Comparison of ENCODE assay signal across 25 cellular contexts in genomic region chr14:45198551-45198950, GRCh38. TPM values are rescaled to one million over a fixed set of nuclear protein-coding genes. Genes with fewer than 3 reads are reported as not detected.
DNase-seq lines count a peak whose midpoint lies in the region; ATAC-seq, FAIRE-seq and TF ChIP-seq lines count a peak whose summit lies in the region.
"Had no signal": no experiment of that assay in that cellular context is flagged by ENCODE, and none has a peak within 500 bp of the region (broad histone marks: within the 10 kb centered on the region; RNA-seq: fewer than 3 reads in every experiment).

No MANE protein-coding gene starts in this region.

- H3K9me2 ChIP-seq in SK-N-SH = no peaks in the 10 kb centered on the region

- no peak for FAIRE-seq in urothelium cell line (lab: Jason Lieb, UNC)
- FAIRE-seq: colon, GM12892 had no signal

- no peaks in the 10 kb centered on the region; a peak in 1 of 4 replicates for H3K4me1 ChIP-seq in SK-N-SH (ENCODE audit: control insufficient read depth in 1 of 2, insufficient read depth in 2 of 2, low read depth in 1 of 2, low read length in 1 of 2)
- H3K4me1 ChIP-seq: BLaER1 treated with 17β-estradiol and CSF1 and Interleukin-3, amounts not matched to agents 10 nM and 100 nM; gastrocnemius medialis; spleen had no signal

- no peaks in the 10 kb centered on the region for H3K36me3 ChIP-seq in SK-N-SH (replicated peaks in 1 of 2; ENCODE audit: control insufficient read depth in 1 of 2, insufficient read depth in 2 of 2, low read length in 1 of 2)
- H3K36me3 ChIP-seq: gastrocnemius medialis had no signal

- TF ChIP-seq CTCF in SK-N-SH (IDR thresholded peaks at IDR 0.05) (no peak), fibroblast of pulmonary artery (IDR thresholded peaks at IDR 0.05; ENCODE audit: low read length, missing control alignments) (no peak)

- H4K20me1 ChIP-seq in SK-N-SH (ENCODE audit: insufficient read depth) = no peaks in the 10 kb centered on the region

- no peaks in the 10 kb centered on the region for H3K79me2 ChIP-seq in SK-N-SH (ENCODE audit: insufficient read depth)

- H3K4me2 ChIP-seq in SK-N-SH = no peak overlapping the region
- H3K4me2 ChIP-seq: BLaER1 treated with 17β-estradiol and CSF1 and Interleukin-3, amounts not matched to agents 10 nM and 100 nM had no signal

- H3K27me3 ChIP-seq in SK-N-SH (ENCODE audit: insufficient read depth) = no peaks in the 10 kb centered on the region
- H3K27me3 ChIP-seq: BLaER1 treated with 17β-estradiol and CSF1 and Interleukin-3, amounts not matched to agents 10 nM and 100 nM; gastrocnemius medialis; spleen had no signal

- H2AFZ ChIP-seq in SK-N-SH (ENCODE audit: low read depth) = no peak overlapping the region

- H3K9ac ChIP-seq in SK-N-SH = no peak overlapping the region
- H3K9ac ChIP-seq: BLaER1 treated with 17β-estradiol and CSF1 and Interleukin-3, amounts not matched to agents 10 nM and 100 nM had no signal

- TF ChIP-seq EP300 in SK-N-SH (IDR thresholded peaks at IDR 0.05; ENCODE audit: borderline replicate concordance in 1 of 2, low read depth in 1 of 2, low read length in 1 of 2) = no peak

- no peaks in the 10 kb centered on the region for H3K9me3 ChIP-seq in SK-N-SH
- H3K9me3 ChIP-seq: BLaER1 treated with 17β-estradiol and CSF1 and Interleukin-3, amounts not matched to agents 10 nM and 100 nM; gastrocnemius medialis; spleen had no signal

- no peak for TF ChIP-seq RAD21 in SK-N-SH (IDR thresholded peaks at IDR 0.05; ENCODE audit: low read length)

- no peaks in the 10 kb centered on the region for H3F3A ChIP-seq in SK-N-SH (replicated peaks; ENCODE audit: insufficient read depth)

- ATAC-seq in SK-N-SH treated with all-trans-retinoic acid at 6 μM for 48 hours (peak; percentile 42; the same call in 2 of the 3 replicates), HG02970 (IDR thresholded peaks at IDR 0.05; ENCODE audit: low FRiP score, unreplicated experiment) (no peak), GM19324 (IDR thresholded peaks at IDR 0.05; ENCODE audit: low FRiP score, unreplicated experiment) (no peak)
- ATAC-seq: gastrocnemius medialis, left cardiac atrium, Right ventricle myocardium inferior had no signal

- CTCF ChIA-PET in SK-N-SH (lab: Yijun Ruan, JAX) = no interaction called here

- no peak overlapping the region for H3K27ac ChIP-seq in SK-N-SH (ENCODE audit: low read depth in 2 of 2, low read length in 1 of 2)
- H3K27ac ChIP-seq: 22Rv1; BLaER1 treated with 17β-estradiol and CSF1 and Interleukin-3, amounts not matched to agents 10 nM and 100 nM; gastrocnemius medialis; WERI-Rb-1 had no signal

- POLR2A ChIA-PET in SK-N-SH (lab: Yijun Ruan, JAX) = no interaction called here

- 75% methylated on average over 3 of the region's 3 CpGs for WGBS in SK-N-SH (ENCODE audit: low lambda C conversion rate)

- H3K4me3 ChIP-seq in SK-N-SH (ENCODE audit: low read depth in 2 of 2, low read length in 1 of 2) = no peak overlapping the region
- H3K4me3 ChIP-seq in fibroblast of pulmonary artery (replicated peaks; ENCODE audit: low read depth, low read length) = no peak overlapping the region
- H3K4me3 ChIP-seq: BLaER1 treated with 17β-estradiol and CSF1 and Interleukin-3, amounts not matched to agents 10 nM and 100 nM; gastrocnemius medialis; spleen had no signal

- DNase-seq in SK-N-SH (no peak), astrocyte of the hippocampus (ENCODE audit: low read depth, low spot score) (peak; percentile 91), fibroblast of pulmonary artery (ENCODE audit: low read depth) (peak; percentile 72), urothelium cell line (ENCODE audit: low spot score) (peak; percentile 62), middle frontal gyrus (ENCODE audit: extremely low spot score, low spot score) (no peak)
- DNase-seq: activated naive CD4-positive, alpha-beta T cell; amygdala; DMS 273 treated with DMSO at 0.1 percent for 48 hours; gastrocnemius medialis; left cardiac atrium; midbrain; NCI-H1048; NCI-H2107; NCI-H526; spleen; stimulated activated CD8-positive, alpha-beta memory T cell treated with anti-CD3 and anti-CD28 coated beads, Interleukin-4, amount 100 ng/mL, for 48 hours; WERI-Rb-1 had no signal

TF ChIP-seq in SK-N-SH treated with all-trans-retinoic acid at 6 μM for 48 hours, 23 proteins besides CTCF, POLR2A, EP300 and RAD21 (continues in another document):
- TF ChIP-seq CSDC2 (CRISPR knock-in tag; IDR thresholded peaks at IDR 0.05) = no peak
- TF ChIP-seq, protein P1, sequence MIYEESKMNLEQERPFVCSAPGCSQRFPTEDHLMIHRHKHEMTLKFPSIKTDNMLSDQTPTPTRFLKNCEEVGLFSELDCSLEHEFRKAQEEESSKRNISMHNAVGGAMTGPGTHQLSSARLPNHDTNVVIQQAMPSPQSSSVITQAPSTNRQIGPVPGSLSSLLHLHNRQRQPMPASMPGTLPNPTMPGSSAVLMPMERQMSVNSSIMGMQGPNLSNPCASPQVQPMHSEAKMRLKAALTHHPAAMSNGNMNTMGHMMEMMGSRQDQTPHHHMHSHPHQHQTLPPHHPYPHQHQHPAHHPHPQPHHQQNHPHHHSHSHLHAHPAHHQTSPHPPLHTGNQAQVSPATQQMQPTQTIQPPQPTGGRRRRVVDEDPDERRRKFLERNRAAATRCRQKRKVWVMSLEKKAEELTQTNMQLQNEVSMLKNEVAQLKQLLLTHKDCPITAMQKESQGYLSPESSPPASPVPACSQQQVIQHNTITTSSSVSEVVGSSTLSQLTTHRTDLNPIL (CRISPR knock-in tag; IDR thresholded peaks at IDR 0.05; ENCODE audit: low read depth) = no peak
- TF ChIP-seq GLIS3 (CRISPR knock-in tag; IDR thresholded peaks at IDR 0.05) = no peak
- no peak for TF ChIP-seq ZNF8 (CRISPR knock-in tag; IDR thresholded peaks at IDR 0.05)
- TF ChIP-seq TCF4 (CRISPR knock-in tag; IDR thresholded peaks at IDR 0.05; ENCODE audit: borderline replicate concordance) = no peak
- TF ChIP-seq TOX (CRISPR knock-in tag; IDR thresholded peaks at IDR 0.05; ENCODE audit: borderline replicate concordance) = no peak
- no peak for TF ChIP-seq PPARA (CRISPR knock-in tag; IDR thresholded peaks at IDR 0.05; ENCODE audit: borderline replicate concordance)
- TF ChIP-seq POU6F1 (CRISPR knock-in tag; IDR thresholded peaks at IDR 0.05; ENCODE audit: borderline replicate concordance, low read depth) = no peak
- TF ChIP-seq ZFP30 (CRISPR knock-in tag; IDR thresholded peaks at IDR 0.05) = no peak
- no peak for TF ChIP-seq ZFP3 (CRISPR knock-in tag; IDR thresholded peaks at IDR 0.05)
- no peak for TF ChIP-seq ARNTL (CRISPR knock-in tag; IDR thresholded peaks at IDR 0.05; ENCODE audit: borderline replicate concordance, low read depth)

TF ChIP-seq in SK-N-SH, 30 proteins besides CTCF, POLR2A, EP300 and RAD21:
- TF ChIP-seq CHD2 (IDR thresholded peaks at IDR 0.05; ENCODE audit: low read length, partially characterized antibody) (no peak), NFIC (IDR thresholded peaks at IDR 0.05; ENCODE audit: borderline replicate concordance) (no peak), GABPA (IDR thresholded peaks at IDR 0.05; ENCODE audit: low read depth) (no peak), SMC3 (IDR thresholded peaks at IDR 0.05; ENCODE audit: low read depth, low read length) (no peak), POLR2AphosphoS5 (IDR thresholded peaks at IDR 0.05; ENCODE audit: low read depth, low read length) (no peak), TAF1 (IDR thresholded peaks at IDR 0.05; ENCODE audit: borderline replicate concordance, low read depth, low read length) (no peak), RXRA (IDR thresholded peaks at IDR 0.05; ENCODE audit: borderline replicate concordance, low read depth) (no peak), FOXM1 (IDR thresholded peaks at IDR 0.05; ENCODE audit: low read depth) (no peak), NRF1 (IDR thresholded peaks at IDR 0.05; ENCODE audit: low read depth, low read length) (no peak), GATA2 (CRISPR knock-in tag; IDR thresholded peaks at IDR 0.05) (no peak), MAX (IDR thresholded peaks at IDR 0.05; ENCODE audit: low read depth) (no peak), USF2 (IDR thresholded peaks at IDR 0.05; ENCODE audit: borderline replicate concordance, low read depth, low read length) (no peak)
- TF ChIP-seq, protein P2, sequence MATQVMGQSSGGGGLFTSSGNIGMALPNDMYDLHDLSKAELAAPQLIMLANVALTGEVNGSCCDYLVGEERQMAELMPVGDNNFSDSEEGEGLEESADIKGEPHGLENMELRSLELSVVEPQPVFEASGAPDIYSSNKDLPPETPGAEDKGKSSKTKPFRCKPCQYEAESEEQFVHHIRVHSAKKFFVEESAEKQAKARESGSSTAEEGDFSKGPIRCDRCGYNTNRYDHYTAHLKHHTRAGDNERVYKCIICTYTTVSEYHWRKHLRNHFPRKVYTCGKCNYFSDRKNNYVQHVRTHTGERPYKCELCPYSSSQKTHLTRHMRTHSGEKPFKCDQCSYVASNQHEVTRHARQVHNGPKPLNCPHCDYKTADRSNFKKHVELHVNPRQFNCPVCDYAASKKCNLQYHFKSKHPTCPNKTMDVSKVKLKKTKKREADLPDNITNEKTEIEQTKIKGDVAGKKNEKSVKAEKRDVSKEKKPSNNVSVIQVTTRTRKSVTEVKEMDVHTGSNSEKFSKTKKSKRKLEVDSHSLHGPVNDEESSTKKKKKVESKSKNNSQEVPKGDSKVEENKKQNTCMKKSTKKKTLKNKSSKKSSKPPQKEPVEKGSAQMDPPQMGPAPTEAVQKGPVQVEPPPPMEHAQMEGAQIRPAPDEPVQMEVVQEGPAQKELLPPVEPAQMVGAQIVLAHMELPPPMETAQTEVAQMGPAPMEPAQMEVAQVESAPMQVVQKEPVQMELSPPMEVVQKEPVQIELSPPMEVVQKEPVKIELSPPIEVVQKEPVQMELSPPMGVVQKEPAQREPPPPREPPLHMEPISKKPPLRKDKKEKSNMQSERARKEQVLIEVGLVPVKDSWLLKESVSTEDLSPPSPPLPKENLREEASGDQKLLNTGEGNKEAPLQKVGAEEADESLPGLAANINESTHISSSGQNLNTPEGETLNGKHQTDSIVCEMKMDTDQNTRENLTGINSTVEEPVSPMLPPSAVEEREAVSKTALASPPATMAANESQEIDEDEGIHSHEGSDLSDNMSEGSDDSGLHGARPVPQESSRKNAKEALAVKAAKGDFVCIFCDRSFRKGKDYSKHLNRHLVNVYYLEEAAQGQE (IDR thresholded peaks at IDR 0.05; ENCODE audit: low read depth, low read length) = no peak

RNA-seq across cellular contexts. Expression of gene MIS18BP1, which starts 54.5 kb away (rescaled TPM):
- 2.6 and 3.0 TPM in 2 replicates for polyA plus RNA-seq in SK-N-SH (2012; rRNA removed)
- polyA plus RNA-seq in SK-N-SH (2012; cell fraction: cytosol; rRNA removed) = 3.0 and 3.6 TPM in 2 replicates
- polyA plus RNA-seq in SK-N-SH (2012; cell fraction: nucleus; rRNA removed) = 2.8 and 9.2 TPM in 2 replicates

Comparison
In these comparisons a context has a peak if more than half of its experiments do, and no peak if none do; other contexts are left out.
1. DNase-seq: peak in astrocyte of the hippocampus (single experiment), fibroblast of pulmonary artery (single experiment) and urothelium cell line (single experiment); none in SK-N-SH (single experiment) and middle frontal gyrus (single experiment).